Comparison of ENCODE assay signal across 22 cellular contexts in the genomic region with DNA sequence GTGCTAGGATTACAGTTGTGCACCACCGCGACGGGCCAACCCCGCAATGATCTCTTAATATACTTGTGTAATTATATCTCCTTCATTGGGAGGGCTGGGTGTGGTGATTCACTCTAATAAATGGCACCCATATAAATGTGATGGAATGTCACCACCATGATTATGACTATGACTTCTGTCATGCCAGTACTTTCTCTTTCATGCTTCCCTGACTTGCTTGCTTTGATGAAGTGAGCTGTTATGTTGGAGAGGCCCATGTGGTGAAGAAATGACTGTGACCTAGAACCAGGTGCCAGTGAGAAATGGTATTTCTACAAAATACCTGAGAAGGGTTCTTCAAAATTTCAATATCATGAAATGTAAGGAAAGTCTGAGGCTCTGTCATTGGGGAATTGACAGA. TPM values are rescaled to one million over a fixed set of nuclear protein-coding genes. Genes with fewer than 3 reads are reported as not detected.
"Had no signal": no experiment of that assay in that cellular context is flagged by ENCODE, and none has a peak within 500 bp of the region (broad histone marks: within the 10 kb centered on the region; RNA-seq: fewer than 3 reads in every experiment).

No MANE protein-coding gene starts in this region.

- H3K27me3 ChIP-seq: esophagus muscularis mucosa, gastrocnemius medialis, heart right ventricle, pancreas, testis, transverse colon had no signal

- H3K27me3 Mint-ChIP-seq: memory B cell; naive B cell; stimulated activated naive CD8-positive, alpha-beta T cell treated with anti-CD3 and anti-CD28 coated beads, Interleukin-15, Interleukin-2, amounts not matched to agents 100 ng/mL and 50 ng/mL, for 24 hours had no signal

- H3K4me2 ChIP-seq: smooth muscle cell had no signal

- H3K4me3 ChIP-seq: esophagus muscularis mucosa, gastrocnemius medialis, heart right ventricle, left ventricle myocardium inferior, lower lobe of right lung, pancreas, smooth muscle cell, testis, transverse colon had no signal

- H3K4me3 Mint-ChIP-seq: memory B cell; naive B cell; nephron; stimulated activated naive CD8-positive, alpha-beta T cell treated with anti-CD3 and anti-CD28 coated beads, Interleukin-15, Interleukin-2, amounts not matched to agents 100 ng/mL and 50 ng/mL, for 24 hours had no signal

- H3K27ac ChIP-seq: esophagus muscularis mucosa, gastrocnemius medialis, heart right ventricle, left ventricle myocardium inferior, lower lobe of right lung, pancreas, testis, transverse colon had no signal

- H3K9me3 ChIP-seq: pancreas, testis, transverse colon had no signal

- DNase-seq: effector memory CD4-positive, alpha-beta T cell; gastrocnemius medialis; heart right ventricle; hypothalamus; islet precursor cell; left cardiac atrium; left ventricle myocardium inferior; lower lobe of right lung; midbrain; naive B cell; occipital lobe; pancreas; right cardiac atrium; stimulated activated CD4-positive, alpha-beta T cell treated with anti-CD3 and anti-CD28 coated beads, Interleukin-2, amount 100 ng/mL, for 48 hours; testis; transverse colon had no signal

- H3K4me1 Mint-ChIP-seq: memory B cell, naive B cell, nephron had no signal

- H3K4me1 ChIP-seq: esophagus muscularis mucosa, gastrocnemius medialis, heart right ventricle, left ventricle myocardium inferior, lower lobe of right lung, pancreas, testis, transverse colon had no signal

- H3K36me3 Mint-ChIP-seq: naive B cell had no signal

- ATAC-seq: gastrocnemius medialis, heart right ventricle, left cardiac atrium, lower lobe of right lung, pancreas, right cardiac atrium had no signal

- H3K36me3 ChIP-seq: esophagus muscularis mucosa, gastrocnemius medialis, heart right ventricle, left ventricle myocardium inferior, lower lobe of right lung, pancreas, transverse colon had no signal

- H3K27ac Mint-ChIP-seq: memory B cell; naive B cell; nephron; progenitor cell of endocrine pancreas; stimulated activated naive CD8-positive, alpha-beta T cell treated with anti-CD3 and anti-CD28 coated beads, Interleukin-15, Interleukin-2, amounts not matched to agents 100 ng/mL and 50 ng/mL, for 24 hours had no signal

RNA-seq across cellular contexts. Expression of gene TP63, which starts 24.4 kb away (rescaled TPM):
- total RNA-seq: transverse colon had no signal
